ENCODE assay signal across 19 cellular contexts in the genomic region with DNA sequence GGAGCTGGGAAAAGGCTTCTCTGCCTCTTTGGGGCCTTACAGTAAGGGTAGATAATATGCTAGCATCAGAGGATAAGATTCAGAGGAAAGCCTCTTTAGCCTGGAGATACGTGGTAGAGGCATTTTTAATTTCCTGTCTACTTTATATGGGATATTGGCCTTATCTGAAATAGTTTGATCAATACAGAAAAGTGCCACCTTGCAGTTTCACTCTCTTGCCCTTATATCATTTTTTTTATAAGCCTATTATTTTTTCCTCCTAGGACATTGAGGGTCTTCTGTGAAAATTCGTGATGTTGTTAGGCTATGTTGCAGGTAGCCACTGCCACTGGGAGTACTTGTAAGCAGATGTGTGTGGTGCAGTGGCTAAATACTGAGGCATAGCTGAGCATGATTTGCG. TPM values are rescaled to one million over a fixed set of nuclear protein-coding genes. Genes with fewer than 3 reads are reported as not detected.
"Had no signal": no experiment of that assay in that cellular context is flagged by ENCODE, and none has a peak within 500 bp of the region (broad histone marks: within the 10 kb centered on the region; RNA-seq: fewer than 3 reads in every experiment).

No MANE protein-coding gene starts in this region.

- DNase-seq: activated CD4-positive, alpha-beta T cell treated with anti-CD3 and anti-CD28 coated beads for 36 hours; activated naive CD4-positive, alpha-beta T cell treated with Interleukin-2 at 50 U/mL for 16 hours; amniotic stem cell; dermis blood vessel endothelial cell; glutamatergic neuron; left cardiac atrium; lower lobe of right lung; mucosa of descending colon; naive thymus-derived CD8-positive, alpha-beta T cell; posterior cingulate gyrus; stimulated activated CD4-positive, alpha-beta T cell treated with anti-CD3 and anti-CD28 coated beads, Interleukin-4, amount 100 ng/mL, for 4 hours; T1000; tibial artery; uterus; WERI-Rb-1 had no signal

- H3K27me3 ChIP-seq: tibial artery, uterus had no signal

- H3K9me3 ChIP-seq: lower lobe of right lung, mucosa of descending colon, tibial artery, uterus had no signal

- H3K4me1 Mint-ChIP-seq: activated CD4-positive, alpha-beta T cell treated with anti-CD3 and anti-CD28 coated beads for 36 hours; brain; central memory CD8-positive, alpha-beta T cell had no signal

- H3K27ac ChIP-seq: lower lobe of right lung, skin epidermis, tibial artery, uterus, WERI-Rb-1 had no signal

- H3K4me3 Mint-ChIP-seq: activated CD4-positive, alpha-beta T cell treated with anti-CD3 and anti-CD28 coated beads for 36 hours; brain; central memory CD8-positive, alpha-beta T cell; naive thymus-derived CD8-positive, alpha-beta T cell had no signal

- ATAC-seq: activated CD4-positive, alpha-beta T cell treated with anti-CD3 and anti-CD28 coated beads for 36 hours; esophagus mucosa; left cardiac atrium; lower lobe of right lung; mucosa of descending colon; naive thymus-derived CD8-positive, alpha-beta T cell had no signal

- H3K27me3 Mint-ChIP-seq: activated CD4-positive, alpha-beta T cell treated with anti-CD3 and anti-CD28 coated beads for 36 hours; brain; central memory CD8-positive, alpha-beta T cell; naive thymus-derived CD8-positive, alpha-beta T cell had no signal

- H3K9me3 Mint-ChIP-seq: brain; central memory CD8-positive, alpha-beta T cell; naive thymus-derived CD8-positive, alpha-beta T cell had no signal

- H3K27ac Mint-ChIP-seq: activated CD4-positive, alpha-beta T cell treated with anti-CD3 and anti-CD28 coated beads for 36 hours; brain had no signal

RNA-seq across cellular contexts. Expression of a gene that starts 40.1 kb away (rescaled TPM):
- total RNA-seq: dermis blood vessel endothelial cell had no signal
